8 cellular contexts compared by ENCODE assay signal in the genomic region with DNA sequence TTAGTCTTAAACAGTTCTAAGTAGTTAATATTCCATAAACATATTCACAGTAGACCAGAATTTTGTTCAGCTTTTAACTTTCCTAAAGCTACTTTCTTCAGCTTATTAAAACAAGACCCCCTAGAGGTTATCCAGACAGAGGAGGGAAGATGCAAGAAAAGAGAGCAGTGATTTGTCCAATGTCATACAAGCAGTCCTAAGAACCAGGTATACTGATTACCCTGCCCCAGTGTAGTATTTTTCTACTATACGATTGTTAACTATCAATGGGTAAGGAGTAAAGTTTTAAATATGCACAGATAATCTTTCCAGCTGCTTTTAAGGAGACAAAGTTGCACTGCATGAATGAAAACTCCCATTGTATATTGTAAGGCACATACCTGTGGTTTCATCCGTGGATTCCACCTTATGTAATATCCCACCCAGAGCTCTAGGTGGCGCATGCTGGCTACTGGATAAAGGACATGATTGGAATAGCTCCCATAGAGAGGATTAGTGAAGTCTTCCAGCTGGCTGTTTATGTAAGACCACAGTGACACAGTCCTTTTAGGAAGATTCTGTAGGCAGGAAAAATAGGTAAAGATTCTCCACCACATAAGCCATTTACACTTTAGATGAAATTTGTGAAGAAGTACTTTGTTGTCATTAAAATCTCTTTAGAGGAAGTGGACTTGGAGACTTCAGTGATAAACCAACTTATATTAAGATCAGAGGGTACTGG. TPM values are rescaled to one million over a fixed set of nuclear protein-coding genes. Genes with fewer than 3 reads are reported as not detected.
DNase-seq lines count a peak whose midpoint lies in the region; ATAC-seq, FAIRE-seq and TF ChIP-seq lines count a peak whose summit lies in the region.

No MANE protein-coding gene starts in this region.

- H3K4me3 Mint-ChIP-seq in type B pancreatic cell: no peak overlapping the region

- H3K27ac Mint-ChIP-seq in type B pancreatic cell: peak overlapping the region; percentile 50

- intact Hi-C loops in pancreas (cut with DNase I): no loop called here

- H3K9me3 Mint-ChIP-seq in type B pancreatic cell: no peaks in the 10 kb centered on the region

- 6 to 11% methylated on average over 3 of the region's 3 CpGs for WGBS in pancreas, 2 donors

- H3K36me3 ChIP-seq in RWPE2 (ENCODE audit: low read depth): peaks cover 85% of the 10 kb centered on the region
- peaks cover 0 to 17% (median 6%) of the 10 kb centered on the region in 3 donors for H3K36me3 ChIP-seq in pancreas

- H3K4me3 ChIP-seq in RWPE2 (ENCODE audit: severe bottlenecking) (no peak overlapping the region), pancreas (no peak overlapping the region)

- no peak for TF ChIP-seq POLR2A in H54 (IDR thresholded peaks at IDR 0.05; ENCODE audit: low read depth, low read length)

- FAIRE-seq in G401.6 (lab: Jason Lieb, UNC) (peak; percentile 47), H54 (lab: Jason Lieb, UNC) (peak; percentile 95), frontal cortex (lab: Jason Lieb, UNC) (peak; percentile 54), pancreas (lab: Jason Lieb, UNC) (peak; percentile 71)

- H3K36me3 Mint-ChIP-seq in type B pancreatic cell: peaks cover 26% of the 10 kb centered on the region

- DNase-seq in H54 (ENCODE audit: insufficient read length, low spot score) (no peak), RWPE2 (ENCODE audit: low spot score) (no peak), frontal cortex (ENCODE audit: low spot score in 2 of 2) (peak; percentile 2 to 18), pancreas (peak in 4 of 6 donors; percentile 36 to 65 (median 38)), type B pancreatic cell (ENCODE audit: extremely low spot score, unreplicated experiment) (no peak)
- peak; percentile 81 for DNase-seq in activated effector memory CD4-positive, alpha-beta T cell treated with anti-CD3 and anti-CD28 coated beads, Interleukin-2, amount 50 U/mL, for 16 hours

- H3K27me3 ChIP-seq in RWPE2 (ENCODE audit: insufficient read depth, poor library complexity, severe bottlenecking): no peaks in the 10 kb centered on the region
- H3K27me3 ChIP-seq in pancreas: no peaks in the 10 kb centered on the region

- ATAC-seq in RWPE2 (ENCODE audit: low read depth) (peak; percentile 97), pancreas (peak; percentile 85 to 98 (median 95))

- H3K4me1 ChIP-seq in RWPE2 (ENCODE audit: insufficient read depth, poor library complexity, severe bottlenecking) (no peaks in the 10 kb centered on the region), pancreas (no peaks in the 10 kb centered on the region)

- H3K9me3 ChIP-seq in RWPE2 (ENCODE audit: severe bottlenecking) (no peaks in the 10 kb centered on the region), pancreas (no peaks in the 10 kb centered on the region)

- H3K27me3 Mint-ChIP-seq in type B pancreatic cell: no peaks in the 10 kb centered on the region

- H3K4me1 Mint-ChIP-seq in type B pancreatic cell (ENCODE audit: unreplicated experiment): peaks cover 9% of the 10 kb centered on the region

- TF ChIP-seq CTCF in LNCAP (IDR thresholded peaks at IDR 0.05) (peak; percentile 94), RWPE2 (IDR thresholded peaks at IDR 0.05; ENCODE audit: poor library complexity, severe bottlenecking) (peak; percentile 96), pancreas (IDR thresholded peaks at IDR 0.05) (peak; percentile 60 to 84 (median 72)), type B pancreatic cell (conservative IDR thresholded peaks at IDR 0.05) (peak; percentile 94)

- no peak overlapping the region for H3K27ac ChIP-seq in RWPE2 (ENCODE audit: poor library complexity, severe bottlenecking)
- no peak overlapping the region for H3K27ac ChIP-seq in pancreas

RNA-seq across cellular contexts. Expression of a gene that starts 45.6 kb away (rescaled TPM):
- total RNA-seq in frontal cortex (101 TPM), pancreas (10 to 100 TPM; 22.1 to 38.3 (median 28.7) TPM), type B pancreatic cell (ENCODE audit: low replicate concordance) (42.6 and 61.3 TPM in 2 replicates)
- 10 to 100 TPM; 11.9 to 21.8 TPM for polyA plus RNA-seq in pancreas

RNA-seq across cellular contexts. Expression of a gene that starts 46.3 kb away (rescaled TPM):
- 54.6 TPM for total RNA-seq in frontal cortex
- total RNA-seq in pancreas: 10 to 100 TPM in 3 of 6 donors, 1 to 10 TPM in 3; 7.1 to 13.9 (median 9.3) TPM
- polyA plus RNA-seq in pancreas: 10 to 100 TPM in 1 of 2 donors, 1 to 10 TPM in 1; 7.5 to 16.7 TPM
- 17.1 and 30.7 TPM in 2 replicates for total RNA-seq in type B pancreatic cell (ENCODE audit: low replicate concordance)

Comparison
In these comparisons a context has a peak if more than half of its experiments do, and no peak if none do; other contexts are left out.
1. DNase-seq: peak in activated effector memory CD4-positive, alpha-beta T cell treated with anti-CD3 and anti-CD28 coated beads, Interleukin-2, amount 50 U/mL, for 16 hours (single experiment), frontal cortex (2 of 2) and pancreas (4 of 6); none in H54 (single experiment), RWPE2 (single experiment) and type B pancreatic cell (single experiment).
2. Peak in every context shown above with its lines, with median percentiles within 50 percentile points of each other: CTCF ChIP-seq.